ENCODE assay signal across 24 cellular contexts in genomic region chr10:11479307-11479706, GRCh38.
"Had no signal": no experiment of that assay in that cellular context is flagged by ENCODE, and none has a peak within 500 bp of the region (broad histone marks: within the 10 kb centered on the region; RNA-seq: fewer than 3 reads in every experiment).

No MANE protein-coding gene starts in this region.

- H3K9me3 ChIP-seq: colonic mucosa, esophagus muscularis mucosa, gastrocnemius medialis, left ventricle myocardium inferior, neutrophil, pancreas, psoas muscle, right atrium auricular region, spleen, tibial artery had no signal

- H3K27ac Mint-ChIP-seq: activated CD4-positive, alpha-beta memory T cell treated with anti-CD3 and anti-CD28 coated beads, Interleukin-2, amount 10 ng/mL, durations not matched to agents 7 days and 5 days; activated CD4-positive, alpha-beta T cell treated with anti-CD3 and anti-CD28 coated beads, Interleukin-2, amount 10 ng/mL, durations not matched to agents 24 days and 14 days; activated naive CD4-positive, alpha-beta T cell treated with anti-CD3 and anti-CD28 coated beads, Interleukin-2, amount 50 U/mL, for 24 hours; activated T-helper 1 cell treated with anti-CD3 and anti-CD28 coated beads, Interleukin-12 subunit alpha, Interleukin-12 subunit beta, Interleukin-2, Interleukin-4 antibody, amounts not matched to agents 30 ng/mL and 10 ng/mL and 1 ng/mL, durations not matched to agents 14 hours and 24 hours and 36 hours; mesothelial cell of epicardium; natural killer cell treated with Interleukin-12 subunit alpha and Interleukin-12 subunit beta and Interleukin-15 and Interleukin-18, amount 100 ng/mL, for 72 hours; T-helper 1 cell treated with Interleukin-12 subunit alpha and Interleukin-12 subunit beta and Interleukin-4 antibody, amounts not matched to agents 30 μg/mL and 1 μg/mL, for 36 hours had no signal

- H3K4me3 Mint-ChIP-seq: activated CD4-positive, alpha-beta memory T cell treated with anti-CD3 and anti-CD28 coated beads, Interleukin-2, amount 10 ng/mL, durations not matched to agents 7 days and 5 days; activated CD4-positive, alpha-beta T cell treated with anti-CD3 and anti-CD28 coated beads, Interleukin-2, amount 10 ng/mL, durations not matched to agents 24 days and 14 days; activated naive CD4-positive, alpha-beta T cell treated with anti-CD3 and anti-CD28 coated beads, Interleukin-2, amount 50 U/mL, for 24 hours; activated T-helper 1 cell treated with anti-CD3 and anti-CD28 coated beads, Interleukin-12 subunit alpha, Interleukin-12 subunit beta, Interleukin-2, Interleukin-4 antibody, amounts not matched to agents 30 ng/mL and 10 ng/mL and 1 ng/mL, durations not matched to agents 14 hours and 24 hours and 36 hours; effector memory CD8-positive, alpha-beta T cell; mesothelial cell of epicardium; natural killer cell treated with Interleukin-12 subunit alpha and Interleukin-12 subunit beta and Interleukin-15 and Interleukin-18, amount 100 ng/mL, for 72 hours; stimulated activated naive CD8-positive, alpha-beta T cell treated with anti-CD3 and anti-CD28 coated beads, Interleukin-15, amount 100 ng/mL, for 72 hours; T-helper 1 cell treated with Interleukin-12 subunit alpha and Interleukin-12 subunit beta and Interleukin-4 antibody, amounts not matched to agents 30 μg/mL and 1 μg/mL, for 36 hours had no signal

- H3K36me3 ChIP-seq: colonic mucosa, gastrocnemius medialis, left ventricle myocardium inferior, neutrophil, right atrium auricular region had no signal

- H3K4me1 ChIP-seq: colonic mucosa, esophagus muscularis mucosa, gastrocnemius medialis, left ventricle myocardium inferior, pancreas, psoas muscle, right atrium auricular region, tibial artery had no signal

- H3K36me3 Mint-ChIP-seq: natural killer cell treated with Interleukin-12 subunit alpha and Interleukin-12 subunit beta and Interleukin-15 and Interleukin-18, amount 100 ng/mL, for 72 hours had no signal

- ATAC-seq: effector memory CD8-positive, alpha-beta T cell; gastrocnemius medialis; natural killer cell treated with Interleukin-12 subunit alpha and Interleukin-12 subunit beta and Interleukin-15 and Interleukin-18, amount 100 ng/mL, for 72 hours; pancreas; psoas muscle; stimulated activated naive CD8-positive, alpha-beta T cell treated with anti-CD3 and anti-CD28 coated beads, Interleukin-15, amount 100 ng/mL, for 72 hours had no signal

- H3K27me3 Mint-ChIP-seq: activated CD4-positive, alpha-beta memory T cell treated with anti-CD3 and anti-CD28 coated beads, Interleukin-2, amount 10 ng/mL, durations not matched to agents 7 days and 5 days; activated naive CD4-positive, alpha-beta T cell treated with anti-CD3 and anti-CD28 coated beads, Interleukin-2, amount 50 U/mL, for 24 hours; stimulated activated naive CD8-positive, alpha-beta T cell treated with anti-CD3 and anti-CD28 coated beads, Interleukin-15, amount 100 ng/mL, for 72 hours had no signal

- H3K4me3 ChIP-seq: colonic mucosa, dorsolateral prefrontal cortex, esophagus muscularis mucosa, gastrocnemius medialis, left ventricle myocardium inferior, pancreas, psoas muscle, right atrium auricular region, spleen, tibial artery had no signal

- H3K27me3 ChIP-seq: colonic mucosa, dorsolateral prefrontal cortex, esophagus muscularis mucosa, gastrocnemius medialis, neutrophil, pancreas, right atrium auricular region, spleen, tibial artery had no signal

- DNase-seq: activated CD4-positive, alpha-beta memory T cell treated with anti-CD3 and anti-CD28 coated beads, Interleukin-2, amount 10 ng/mL, durations not matched to agents 7 days and 5 days; activated CD4-positive, alpha-beta T cell treated with anti-CD3 and anti-CD28 coated beads, Interleukin-2, amount 10 ng/mL, durations not matched to agents 24 days and 14 days; activated gamma-delta T cell treated with Interleukin-2 at 50 U/mL for 16 hours; amniotic stem cell; colonic mucosa; dorsolateral prefrontal cortex; effector memory CD8-positive, alpha-beta T cell; gastrocnemius medialis; hippocampal formation; left ventricle myocardium inferior; pancreas; psoas muscle; spleen; stimulated activated CD4-positive, alpha-beta T cell treated with anti-CD3 and anti-CD28 coated beads, Interleukin-4, amount 100 ng/mL, for 24 hours; stimulated activated naive CD8-positive, alpha-beta T cell treated with anti-CD3 and anti-CD28 coated beads, Interleukin-15, amount 100 ng/mL, for 72 hours; tibial artery had no signal

- H3K27ac ChIP-seq: colonic mucosa, dorsolateral prefrontal cortex, esophagus muscularis mucosa, gastrocnemius medialis, left ventricle myocardium inferior, neutrophil, pancreas, psoas muscle, right atrium auricular region, spleen, tibial artery had no signal

- H3K9me3 Mint-ChIP-seq: activated CD4-positive, alpha-beta memory T cell treated with anti-CD3 and anti-CD28 coated beads, Interleukin-2, amount 10 ng/mL, durations not matched to agents 7 days and 5 days; activated CD4-positive, alpha-beta T cell treated with anti-CD3 and anti-CD28 coated beads, Interleukin-2, amount 10 ng/mL, durations not matched to agents 24 days and 14 days; activated naive CD4-positive, alpha-beta T cell treated with anti-CD3 and anti-CD28 coated beads, Interleukin-2, amount 50 U/mL, for 24 hours; activated T-helper 1 cell treated with anti-CD3 and anti-CD28 coated beads, Interleukin-12 subunit alpha, Interleukin-12 subunit beta, Interleukin-2, Interleukin-4 antibody, amounts not matched to agents 30 ng/mL and 10 ng/mL and 1 ng/mL, durations not matched to agents 14 hours and 24 hours and 36 hours; effector memory CD8-positive, alpha-beta T cell; natural killer cell treated with Interleukin-12 subunit alpha and Interleukin-12 subunit beta and Interleukin-15 and Interleukin-18, amount 100 ng/mL, for 72 hours; stimulated activated naive CD8-positive, alpha-beta T cell treated with anti-CD3 and anti-CD28 coated beads, Interleukin-15, amount 100 ng/mL, for 72 hours; T-helper 1 cell treated with Interleukin-12 subunit alpha and Interleukin-12 subunit beta and Interleukin-4 antibody, amounts not matched to agents 30 μg/mL and 1 μg/mL, for 36 hours had no signal
